Comparison of ENCODE assay signal across 22 cellular contexts in genomic region chr19:46317339-46317738, GRCh38. TPM values are rescaled to one million over a fixed set of nuclear protein-coding genes. Genes with fewer than 3 reads are reported as not detected.
"Had no signal": no experiment of that assay in that cellular context is flagged by ENCODE, and none has a peak within 500 bp of the region (broad histone marks: within the 10 kb centered on the region; RNA-seq: fewer than 3 reads in every experiment).

No MANE protein-coding gene starts in this region.

- DNase-seq: activated CD4-positive, alpha-beta T cell treated with anti-CD3 and anti-CD28 coated beads, Interleukin-2, amount 50 U/mL, for 4 hours; activated CD8-positive, alpha-beta memory T cell treated with anti-CD3 and anti-CD28 coated beads for 24 hours; activated CD8-positive, alpha-beta memory T cell treated with anti-CD3 and anti-CD28 coated beads, Interleukin-2, amount 50 U/mL, for 4 hours; activated T-cell treated with anti-CD3 and anti-CD28 coated beads, Interleukin-2, amount 50 U/mL, for 24 hours; amygdala; foreskin keratinocyte; kidney glomerular epithelial cell; left lung; naive thymus-derived CD8-positive, alpha-beta T cell; ovary; spleen; stimulated activated CD4-positive, alpha-beta T cell treated with anti-CD3 and anti-CD28 coated beads, Interleukin-4, amount 100 ng/mL, for 1 hour; stimulated activated naive CD4-positive, alpha-beta T cell treated with Interleukin-2 at 50 U/mL for 16 hours; substantia nigra; T-helper 9 cell had no signal

- H3K27me3 Mint-ChIP-seq: activated T-cell treated with anti-CD3 and anti-CD28 coated beads, Interleukin-2, amount 50 U/mL, for 24 hours; activated T-helper 17 cell treated with anti-CD3 and anti-CD28 coated beads, Interleukin-2, amount 50 U/mL, for 72 hours; naive thymus-derived CD8-positive, alpha-beta T cell had no signal

- H3K27me3 ChIP-seq: cardiac muscle cell, foreskin keratinocyte, left lung, ovary, spleen, tibial nerve had no signal

- H3K4me3 ChIP-seq: cardiac muscle cell, left lung, lung, ovary, prostate gland, spleen, tibial nerve had no signal

- H3K9me3 ChIP-seq: left lung, ovary, prostate gland, spleen had no signal

- H3K4me1 Mint-ChIP-seq: activated T-helper 17 cell treated with anti-CD3 and anti-CD28 coated beads, Interleukin-2, amount 50 U/mL, for 72 hours; naive thymus-derived CD8-positive, alpha-beta T cell; WTC11 had no signal

- ATAC-seq: activated T-helper 17 cell treated with anti-CD3 and anti-CD28 coated beads, Interleukin-2, amount 50 U/mL, for 72 hours; foreskin keratinocyte; left lung; naive thymus-derived CD8-positive, alpha-beta T cell; WTC11 had no signal

- H3K36me3 ChIP-seq: ovary, prostate gland had no signal

- H3K27ac ChIP-seq: cardiac muscle cell, foreskin keratinocyte, left lung, ovary, prostate gland, spleen had no signal

- H3K27ac Mint-ChIP-seq: activated T-cell treated with anti-CD3 and anti-CD28 coated beads, Interleukin-2, amount 50 U/mL, for 24 hours; activated T-helper 17 cell treated with anti-CD3 and anti-CD28 coated beads, Interleukin-2, amount 50 U/mL, for 72 hours; WTC11 had no signal

- H3K4me1 ChIP-seq: foreskin keratinocyte, left lung, prostate gland, spleen had no signal

- H3K36me3 Mint-ChIP-seq: naive thymus-derived CD8-positive, alpha-beta T cell had no signal

- H3K9me3 Mint-ChIP-seq: activated T-cell treated with anti-CD3 and anti-CD28 coated beads, Interleukin-2, amount 50 U/mL, for 24 hours; activated T-helper 17 cell treated with anti-CD3 and anti-CD28 coated beads, Interleukin-2, amount 50 U/mL, for 72 hours; WTC11 had no signal

- H3K4me3 Mint-ChIP-seq: activated T-cell treated with anti-CD3 and anti-CD28 coated beads, Interleukin-2, amount 50 U/mL, for 24 hours; activated T-helper 17 cell treated with anti-CD3 and anti-CD28 coated beads, Interleukin-2, amount 50 U/mL, for 72 hours; naive thymus-derived CD8-positive, alpha-beta T cell; WTC11 had no signal

RNA-seq across cellular contexts. Expression of gene HIF3A, which starts 20.5 kb away (rescaled TPM):
- total RNA-seq: activated T-helper 17 cell treated with anti-CD3 and anti-CD28 coated beads, Interleukin-2, amount 50 U/mL, for 72 hours; foreskin keratinocyte; naive thymus-derived CD8-positive, alpha-beta T cell; T-helper 1 cell treated with Interleukin-12 subunit alpha and Interleukin-12 subunit beta and Interleukin-4 antibody, amounts not matched to agents 30 ng/mL and 1 ng/mL, for 36 hours had no signal
- polyA plus RNA-seq: naive thymus-derived CD8-positive, alpha-beta T cell had no signal
